ENCODE assay signal across 12 cellular contexts in genomic region chr9:14383296-14383695, GRCh38.
DNase-seq lines count a peak whose midpoint lies in the region; ATAC-seq and TF ChIP-seq lines count a peak whose summit lies in the region.
"Had no signal": no experiment of that assay in that cellular context is flagged by ENCODE, and none has a peak within 500 bp of the region (broad histone marks: within the 10 kb centered on the region; RNA-seq: fewer than 3 reads in every experiment).

No MANE protein-coding gene starts in this region.

- ATAC-seq in DND-41 (ENCODE audit: insufficient read depth, low read depth) (no peak), HG03196 (IDR thresholded peaks at IDR 0.05; ENCODE audit: unreplicated experiment) (no peak), PC-3 (no peak)
- ATAC-seq in stimulated activated naive CD8-positive, alpha-beta T cell treated with anti-CD3 and anti-CD28 coated beads, Interleukin-15, amount 100 ng/mL, for 72 hours = no peak
- ATAC-seq: activated CD8-positive, alpha-beta T cell treated with anti-CD3 and anti-CD28 coated beads for 36 hours had no signal

- H3K18ac ChIP-seq in mesenchymal stem cell (ENCODE audit: low read depth in 1 of 2, low read length in 2 of 2) = no peak overlapping the region

- DNase-seq in DND-41 (peak; percentile 4), Karpas-422 (peak; percentile 90), adipocyte (ENCODE audit: low read depth) (peak; percentile 33), mesenchymal stem cell (peak; percentile 30), PC-3 (no peak), nephron progenitor cell (no peak)
- DNase-seq in stimulated activated naive CD8-positive, alpha-beta T cell treated with anti-CD3 and anti-CD28 coated beads, Interleukin-15, amount 100 ng/mL, for 72 hours = no peak
- DNase-seq: activated CD8-positive, alpha-beta T cell treated with anti-CD3 and anti-CD28 coated beads for 36 hours; glutamatergic neuron; KBM-7 had no signal

- H3K9me3 Mint-ChIP-seq in stimulated activated naive CD8-positive, alpha-beta T cell treated with anti-CD3 and anti-CD28 coated beads, Interleukin-15, amount 100 ng/mL, for 72 hours = no peaks in the 10 kb centered on the region
- H3K9me3 Mint-ChIP-seq in nephron progenitor cell = no peaks in the 10 kb centered on the region
- H3K9me3 Mint-ChIP-seq: activated CD8-positive, alpha-beta T cell treated with anti-CD3 and anti-CD28 coated beads for 36 hours had no signal

- H3K36me3 ChIP-seq in DND-41 (ENCODE audit: insufficient read depth, low read length) (no peaks in the 10 kb centered on the region), Karpas-422 (ENCODE audit: insufficient read depth, low read length) (no peaks in the 10 kb centered on the region), adipocyte (ENCODE audit: control insufficient read depth, insufficient read depth, low read length, severe bottlenecking) (no peaks in the 10 kb centered on the region), mesenchymal stem cell (ENCODE audit: control insufficient read depth in 1 of 2, insufficient read depth in 2 of 2, low read depth in 1 of 2, low read length in 2 of 2) (no peaks in the 10 kb centered on the region), PC-3 (ENCODE audit: low read depth, low read length) (no peaks in the 10 kb centered on the region)
- H3K36me3 ChIP-seq: SJSA1 had no signal

- H3K9ac ChIP-seq in DND-41 (ENCODE audit: low read depth, low read length) (no peak overlapping the region), Karpas-422 (ENCODE audit: low read length) (0 out of 2 replicates have a peak overlapping the region, but pooled peaks have one; percentile 34), adipocyte (ENCODE audit: low read length) (no peak overlapping the region), mesenchymal stem cell (ENCODE audit: low read length) (no peak overlapping the region), PC-3 (ENCODE audit: low read length) (no peak overlapping the region)

- H3K27me3 ChIP-seq in DND-41 (ENCODE audit: insufficient read depth, low read length, poor library complexity) (no peaks in the 10 kb centered on the region), Karpas-422 (ENCODE audit: low read length) (no peaks in the 10 kb centered on the region), adipocyte (replicated peaks; ENCODE audit: control insufficient read depth, insufficient read depth, low read length) (no peaks in the 10 kb centered on the region), mesenchymal stem cell (ENCODE audit: control insufficient read depth in 1 of 2, insufficient read depth in 1 of 2, low read length in 2 of 2) (no peaks in the 10 kb centered on the region), PC-3 (ENCODE audit: low read length) (no peaks in the 10 kb centered on the region)
- H3K27me3 ChIP-seq: SJSA1 had no signal

- WGBS in mesenchymal stem cell = 77% methylated on average over 2 of the region's 2 CpGs

- H2BK120ac ChIP-seq in mesenchymal stem cell (ENCODE audit: low read depth, low read length) = no peak overlapping the region

- no peaks in the 10 kb centered on the region for H3K9me3 ChIP-seq in DND-41 (ENCODE audit: insufficient read depth, low read length, severe bottlenecking)
- no peaks in the 10 kb centered on the region for H3K9me3 ChIP-seq in Karpas-422 (ENCODE audit: low read length)
- no peaks in the 10 kb centered on the region for H3K9me3 ChIP-seq in adipocyte (ENCODE audit: control insufficient read depth, low read length)
- H3K9me3 ChIP-seq in mesenchymal stem cell (ENCODE audit: control insufficient read depth, low read length) = no peaks in the 10 kb centered on the region
- no peaks in the 10 kb centered on the region for H3K9me3 ChIP-seq in PC-3 (ENCODE audit: low read length)
- H3K9me3 ChIP-seq: SJSA1 had no signal

- H4K20me1 ChIP-seq in DND-41 (ENCODE audit: insufficient read depth, low read length) = no peaks in the 10 kb centered on the region
- no peaks in the 10 kb centered on the region for H4K20me1 ChIP-seq in Karpas-422 (ENCODE audit: insufficient read depth, low read depth, low read length)
- no peaks in the 10 kb centered on the region for H4K20me1 ChIP-seq in PC-3 (ENCODE audit: low read length)

- POLR2A ChIA-PET in PC-3 (lab: Charles Lee; ENCODE audit: unreplicated experiment) = interaction anchor here (0.7 kb wide), 1 partner anchor 937 kb away, joined by 6 read pairs; no protein-coding TSS in a partner anchor

- H2AFZ ChIP-seq in DND-41 (ENCODE audit: low read depth, low read length) (no peak overlapping the region), Karpas-422 (ENCODE audit: low read length) (peak overlapping the region; percentile 62; the same call in 1 of the 2 replicates), mesenchymal stem cell (ENCODE audit: low read depth, low read length) (no peak overlapping the region), PC-3 (ENCODE audit: low read length) (no peak overlapping the region)

- no peak overlapping the region for H3K27ac ChIP-seq in DND-41 (ENCODE audit: low read length)
- peak overlapping the region; percentile 87 for H3K27ac ChIP-seq in Karpas-422 (ENCODE audit: low read length)
- H3K27ac ChIP-seq in mesenchymal stem cell (ENCODE audit: low read length, poor library complexity, severe bottlenecking) = no peak overlapping the region
- H3K27ac ChIP-seq in PC-3 (ENCODE audit: low read length) = no peak overlapping the region
- H3K27ac ChIP-seq: SJSA1 had no signal

- no peaks in the 10 kb centered on the region for H3K4me1 ChIP-seq in DND-41 (ENCODE audit: insufficient read depth, low read length)
- H3K4me1 ChIP-seq in Karpas-422 (ENCODE audit: low read length) = peaks cover 44% of the 10 kb centered on the region
- no peaks in the 10 kb centered on the region for H3K4me1 ChIP-seq in adipocyte (ENCODE audit: control insufficient read depth, insufficient read depth, low read length)
- H3K4me1 ChIP-seq in mesenchymal stem cell (ENCODE audit: control insufficient read depth, insufficient read depth, low read depth, low read length) = no peaks in the 10 kb centered on the region
- no peaks in the 10 kb centered on the region for H3K4me1 ChIP-seq in PC-3 (ENCODE audit: insufficient read depth, low read length)
- H3K4me1 ChIP-seq: SJSA1 had no signal

- H3K4me2 ChIP-seq in DND-41 (ENCODE audit: insufficient read depth, low read length) (no peak overlapping the region), Karpas-422 (ENCODE audit: low read depth, low read length, poor library complexity, severe bottlenecking) (peak overlapping the region; percentile 71), mesenchymal stem cell (ENCODE audit: low read length, poor library complexity, severe bottlenecking) (no peak overlapping the region), PC-3 (ENCODE audit: low read length) (no peak overlapping the region)

- TF ChIP-seq CTCF in DND-41 (IDR thresholded peaks at IDR 0.05; ENCODE audit: borderline replicate concordance, extremely low read depth, low read length, poor library complexity, severe bottlenecking) (no peak), PC-3 (conservative IDR thresholded peaks at IDR 0.05; ENCODE audit: low read depth, low read length) (no peak), nephron progenitor cell (IDR thresholded peaks at IDR 0.05) (no peak)

- no peak overlapping the region for H3K14ac ChIP-seq in mesenchymal stem cell (ENCODE audit: low read length in 2 of 2)

- H4K8ac ChIP-seq in mesenchymal stem cell (ENCODE audit: low read length) = no peak overlapping the region

- H2BK15ac ChIP-seq in mesenchymal stem cell (ENCODE audit: low read depth, poor library complexity, severe bottlenecking) = no peak overlapping the region

- CTCF ChIA-PET in PC-3 (lab: Charles Lee) = no interaction called here

- intact Hi-C loops in PC-3 (cut with micrococcal nuclease) = no loop called here

- no TSS peak for BruUV-seq in PC-3 (replicated peaks; lab: Mats Ljungman, UMichigan)

- H3K4me1 Mint-ChIP-seq in stimulated activated naive CD8-positive, alpha-beta T cell treated with anti-CD3 and anti-CD28 coated beads, Interleukin-15, amount 100 ng/mL, for 72 hours = no peaks in the 10 kb centered on the region
- peaks cover 15% of the 10 kb centered on the region for H3K4me1 Mint-ChIP-seq in nephron progenitor cell

- no peaks in the 10 kb centered on the region for H3K79me1 ChIP-seq in mesenchymal stem cell (replicated peaks; ENCODE audit: low read length, poor library complexity, severe bottlenecking)

- no peaks in the 10 kb centered on the region for H3K36me3 Mint-ChIP-seq in nephron progenitor cell (ENCODE audit: low read depth)

- H2BK12ac ChIP-seq in mesenchymal stem cell (ENCODE audit: low read length in 2 of 2) = no peak overlapping the region

- no peak overlapping the region for H3K4ac ChIP-seq in mesenchymal stem cell (ENCODE audit: low read depth in 1 of 2, low read length in 2 of 2)

- no peaks in the 10 kb centered on the region for H3K27me3 Mint-ChIP-seq in stimulated activated naive CD8-positive, alpha-beta T cell treated with anti-CD3 and anti-CD28 coated beads, Interleukin-15, amount 100 ng/mL, for 72 hours
- peaks cover 8% of the 10 kb centered on the region for H3K27me3 Mint-ChIP-seq in nephron progenitor cell (ENCODE audit: low read depth, poor library complexity)

- no peaks in the 10 kb centered on the region for H3F3A ChIP-seq in PC-3 (ENCODE audit: low read length, unreplicated experiment)

- H3K79me2 ChIP-seq in DND-41 (ENCODE audit: insufficient read depth, low read length) = no peaks in the 10 kb centered on the region
- H3K79me2 ChIP-seq in Karpas-422 (ENCODE audit: low read length) = no peaks in the 10 kb centered on the region
- no peaks in the 10 kb centered on the region for H3K79me2 ChIP-seq in PC-3 (ENCODE audit: low read length)

- H3K27ac Mint-ChIP-seq in stimulated activated naive CD8-positive, alpha-beta T cell treated with anti-CD3 and anti-CD28 coated beads, Interleukin-15, amount 100 ng/mL, for 72 hours = no peak overlapping the region
- H3K27ac Mint-ChIP-seq in nephron progenitor cell = no peak overlapping the region
- H3K27ac Mint-ChIP-seq: activated CD8-positive, alpha-beta T cell treated with anti-CD3 and anti-CD28 coated beads for 36 hours had no signal

- H3K4me3 ChIP-seq in DND-41 (ENCODE audit: low read depth in 1 of 2, low read length in 2 of 2) (no peak overlapping the region), Karpas-422 (ENCODE audit: low read length) (peak overlapping the region; percentile 38), adipocyte (ENCODE audit: low read length) (no peak overlapping the region), mesenchymal stem cell (ENCODE audit: insufficient read depth in 1 of 2, low read depth in 1 of 2, low read length in 2 of 2) (no peak overlapping the region), PC-3 (ENCODE audit: low read length) (no peak overlapping the region)
- H3K4me3 ChIP-seq: SJSA1 had no signal

- H3K23ac ChIP-seq in mesenchymal stem cell (ENCODE audit: low read length in 2 of 2) = no peak overlapping the region

- H4K91ac ChIP-seq in mesenchymal stem cell (ENCODE audit: low read length) = no peak overlapping the region

- H3K4me3 Mint-ChIP-seq in stimulated activated naive CD8-positive, alpha-beta T cell treated with anti-CD3 and anti-CD28 coated beads, Interleukin-15, amount 100 ng/mL, for 72 hours = no peak overlapping the region
- no peak overlapping the region for H3K4me3 Mint-ChIP-seq in nephron progenitor cell
- H3K4me3 Mint-ChIP-seq: activated CD8-positive, alpha-beta T cell treated with anti-CD3 and anti-CD28 coated beads for 36 hours had no signal

- H2BK5ac ChIP-seq in mesenchymal stem cell (ENCODE audit: low read depth, low read length, poor library complexity, severe bottlenecking) = no peak overlapping the region

- H3K9me2 ChIP-seq in Karpas-422 (replicated peaks; ENCODE audit: insufficient read depth, low read length) (no peaks in the 10 kb centered on the region), PC-3 (replicated peaks; ENCODE audit: low read length) (no peaks in the 10 kb centered on the region)

- no peak overlapping the region for H2AK5ac ChIP-seq in mesenchymal stem cell (ENCODE audit: low read length, severe bottlenecking)

Comparison
In these comparisons a context has a peak if more than half of its experiments do, and no peak if none do; other contexts are left out.
1. DNase-seq: peak in DND-41 (single experiment), Karpas-422 (single experiment), adipocyte (single experiment) and mesenchymal stem cell (single experiment); none in stimulated activated naive CD8-positive, alpha-beta T cell treated with anti-CD3 and anti-CD28 coated beads, Interleukin-15, amount 100 ng/mL, for 72 hours (0 of 2), PC-3 (single experiment) and nephron progenitor cell (single experiment).